ENCODE assay signal across 16 cellular contexts in the genomic region with DNA sequence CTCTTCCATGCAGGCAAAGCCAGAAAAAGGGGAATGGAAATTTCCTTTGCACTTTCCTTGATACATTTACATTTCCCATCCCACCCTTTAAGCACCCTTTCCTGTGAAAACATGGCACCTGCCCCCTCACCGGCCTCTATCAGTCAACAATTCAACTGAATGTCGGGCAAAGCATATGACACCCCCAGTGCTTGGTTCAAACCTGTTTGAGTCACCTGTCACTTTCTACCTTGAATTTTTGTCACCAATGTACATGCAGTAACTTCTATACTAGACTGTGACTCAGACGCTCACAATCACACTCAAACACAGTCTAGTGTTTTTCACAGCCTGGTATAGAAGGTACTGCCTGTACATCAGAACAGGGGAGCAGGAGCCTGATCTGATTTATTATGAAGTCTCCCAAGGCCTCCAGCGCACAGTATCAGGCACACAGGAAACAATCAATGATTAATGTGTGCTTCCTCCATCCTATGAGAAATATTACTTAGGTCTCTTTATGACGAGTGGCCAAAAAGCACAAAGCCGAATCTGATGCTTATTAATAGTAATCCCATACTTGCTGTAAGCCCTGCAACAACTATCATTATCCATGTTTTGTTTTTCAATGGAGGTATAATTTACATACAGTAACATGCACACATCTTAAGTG. TPM values are rescaled to one million over a fixed set of nuclear protein-coding genes. Genes with fewer than 3 reads are reported as not detected.
DNase-seq lines count a peak whose midpoint lies in the region; ATAC-seq and TF ChIP-seq lines count a peak whose summit lies in the region.
"Had no signal": no experiment of that assay in that cellular context is flagged by ENCODE, and none has a peak within 500 bp of the region (broad histone marks: within the 10 kb centered on the region; RNA-seq: fewer than 3 reads in every experiment).

No MANE protein-coding gene starts in this region.

- H3K4me1 ChIP-seq in sigmoid colon = peaks cover 0 to 5% (median 0%) of the 10 kb centered on the region in 4 donors

- no peak for TF ChIP-seq CTCF in sigmoid colon (IDR thresholded peaks at IDR 0.05)

- H3K27ac ChIP-seq in sigmoid colon = no peak overlapping the region
- H3K27ac ChIP-seq: dorsolateral prefrontal cortex, RWPE1 had no signal

- CTCF ChIA-PET in activated CD8-positive, alpha-beta memory T cell treated with anti-CD3 and anti-CD28 coated beads, Interleukin-2, amount 10 ng/mL, durations not matched to agents 7 days and 5 days (lab: Charles Lee) = interaction anchor here (1.4 to 14.0 kb wide), 9 partner anchors 8 to 396 kb away, joined by 4 to 167 read pairs (median 30); partner anchors contain the start of gene TMSB4X

- no peaks in the 10 kb centered on the region for H3K9me3 Mint-ChIP-seq in activated CD8-positive, alpha-beta memory T cell treated with anti-CD3 and anti-CD28 coated beads, Interleukin-2, amount 10 ng/mL, durations not matched to agents 7 days and 5 days (ENCODE audit: low read depth)
- no peaks in the 10 kb centered on the region for H3K9me3 Mint-ChIP-seq in stimulated activated naive CD8-positive, alpha-beta T cell treated with anti-CD3 and anti-CD28 coated beads, Interleukin-15, Interleukin-2, amounts not matched to agents 100 ng/mL and 50 ng/mL, for 24 hours

- H3K9me3 ChIP-seq in sigmoid colon = no peaks in the 10 kb centered on the region
- H3K9me3 ChIP-seq: adrenal gland, gastrocnemius medialis had no signal

- peak overlapping the region; percentile 71 for H3K4me3 Mint-ChIP-seq in activated CD8-positive, alpha-beta memory T cell treated with anti-CD3 and anti-CD28 coated beads, Interleukin-2, amount 10 ng/mL, durations not matched to agents 7 days and 5 days
- peak overlapping the region; percentile 69 for H3K4me3 Mint-ChIP-seq in stimulated activated naive CD8-positive, alpha-beta T cell treated with anti-CD3 and anti-CD28 coated beads, Interleukin-15, Interleukin-2, amounts not matched to agents 100 ng/mL and 50 ng/mL, for 24 hours

- ATAC-seq in activated CD8-positive, alpha-beta memory T cell treated with anti-CD3 and anti-CD28 coated beads, Interleukin-2, amount 10 ng/mL, durations not matched to agents 7 days and 5 days = no peak
- ATAC-seq: gastrocnemius medialis had no signal

- TF ChIP-seq EP300 in sigmoid colon (IDR thresholded peaks at IDR 0.05) = no peak

- DNase-seq in activated CD8-positive, alpha-beta memory T cell treated with anti-CD3 and anti-CD28 coated beads, Interleukin-2, amount 10 ng/mL, durations not matched to agents 7 days and 5 days = peak; percentile 43
- DNase-seq in activated CD8-positive, alpha-beta memory T cell treated with anti-CD3 and anti-CD28 coated beads, Interleukin-2, amount 50 U/mL, for 48 hours = no peak
- peak; percentile 31 for DNase-seq in activated CD4-positive, alpha-beta T cell treated with anti-CD3 and anti-CD28 coated beads for 48 hours
- DNase-seq in effector CD4-positive, alpha-beta T cell = peak; percentile 25
- DNase-seq in sigmoid colon = no peak
- DNase-seq in activated gamma-delta T cell (lab: John Stamatoyannopoulos, UW) = no peak
- no peak for DNase-seq in cerebellum (ENCODE audit: low spot score)
- DNase-seq: adrenal gland, dorsolateral prefrontal cortex, gastrocnemius medialis, left cardiac atrium, posterior cingulate gyrus, substantia nigra had no signal

- peak overlapping the region; percentile 95 for H3K27ac Mint-ChIP-seq in activated CD8-positive, alpha-beta memory T cell treated with anti-CD3 and anti-CD28 coated beads, Interleukin-2, amount 10 ng/mL, durations not matched to agents 7 days and 5 days
- peak overlapping the region; percentile 92 for H3K27ac Mint-ChIP-seq in stimulated activated naive CD8-positive, alpha-beta T cell treated with anti-CD3 and anti-CD28 coated beads, Interleukin-15, Interleukin-2, amounts not matched to agents 100 ng/mL and 50 ng/mL, for 24 hours

- no peaks in the 10 kb centered on the region for H3K27me3 Mint-ChIP-seq in activated CD8-positive, alpha-beta memory T cell treated with anti-CD3 and anti-CD28 coated beads, Interleukin-2, amount 10 ng/mL, durations not matched to agents 7 days and 5 days
- no peaks in the 10 kb centered on the region for H3K27me3 Mint-ChIP-seq in stimulated activated naive CD8-positive, alpha-beta T cell treated with anti-CD3 and anti-CD28 coated beads, Interleukin-15, Interleukin-2, amounts not matched to agents 100 ng/mL and 50 ng/mL, for 24 hours

- H3K36me3 Mint-ChIP-seq in activated CD8-positive, alpha-beta memory T cell treated with anti-CD3 and anti-CD28 coated beads, Interleukin-2, amount 10 ng/mL, durations not matched to agents 7 days and 5 days = peaks cover 4% of the 10 kb centered on the region
- H3K36me3 Mint-ChIP-seq in stimulated activated naive CD8-positive, alpha-beta T cell treated with anti-CD3 and anti-CD28 coated beads, Interleukin-15, Interleukin-2, amounts not matched to agents 100 ng/mL and 50 ng/mL, for 24 hours (ENCODE audit: low read depth) = no peaks in the 10 kb centered on the region

- no peaks in the 10 kb centered on the region for H3K27me3 ChIP-seq in sigmoid colon
- H3K27me3 ChIP-seq: adrenal gland had no signal

- intact Hi-C loops in sigmoid colon (cut with DNase I) = loop anchor here (10.0 kb wide), 1 partner anchor 391 kb away; no protein-coding TSS in a partner anchor

- WGBS in sigmoid colon, 2 donors = 72 to 90% methylated on average over 6 of the region's 6 CpGs

- no peak overlapping the region for H3K4me3 ChIP-seq in sigmoid colon
- H3K4me3 ChIP-seq: adrenal gland, dorsolateral prefrontal cortex, gastrocnemius medialis had no signal

- TF ChIP-seq POLR2A in sigmoid colon (IDR thresholded peaks at IDR 0.05) = no peak

- H3K36me3 ChIP-seq in sigmoid colon = no peaks in the 10 kb centered on the region
- H3K36me3 ChIP-seq: adrenal gland, gastrocnemius medialis had no signal

- H3K4me1 Mint-ChIP-seq in activated CD8-positive, alpha-beta memory T cell treated with anti-CD3 and anti-CD28 coated beads, Interleukin-2, amount 10 ng/mL, durations not matched to agents 7 days and 5 days = peaks cover 79% of the 10 kb centered on the region
- H3K4me1 Mint-ChIP-seq in stimulated activated naive CD8-positive, alpha-beta T cell treated with anti-CD3 and anti-CD28 coated beads, Interleukin-15, Interleukin-2, amounts not matched to agents 100 ng/mL and 50 ng/mL, for 24 hours (ENCODE audit: low read depth) = peaks cover 88% of the 10 kb centered on the region

RNA-seq across cellular contexts. Expression of gene FAM9C, which starts 49.2 kb away (rescaled TPM):
- total RNA-seq in activated CD8-positive, alpha-beta memory T cell treated with anti-CD3 and anti-CD28 coated beads, Interleukin-2, amount 10 ng/mL, durations not matched to agents 7 days and 5 days = not detected
- total RNA-seq in sigmoid colon (not detected), cerebellum (not detected)
- polyA plus RNA-seq in sigmoid colon = under 1 TPM in 1 of 3 donors, not detected in 2; 0.17 TPM
- total RNA-seq: A673, gastrocnemius medialis, left cardiac atrium had no signal

Comparison
In these comparisons a context has a peak if more than half of its experiments do, and no peak if none do; other contexts are left out.
1. DNase-seq: peak in activated CD8-positive, alpha-beta memory T cell treated with anti-CD3 and anti-CD28 coated beads, Interleukin-2, amount 10 ng/mL, durations not matched to agents 7 days and 5 days (single experiment), activated CD4-positive, alpha-beta T cell treated with anti-CD3 and anti-CD28 coated beads for 48 hours (single experiment) and effector CD4-positive, alpha-beta T cell (single experiment); none in activated CD8-positive, alpha-beta memory T cell treated with anti-CD3 and anti-CD28 coated beads, Interleukin-2, amount 50 U/mL, for 48 hours (single experiment), sigmoid colon (single experiment), activated gamma-delta T cell (single experiment) and cerebellum (single experiment).